ENCODE assay signal across 2 cellular contexts in genomic region chr11:121471167-121471566, GRCh38.
TF ChIP-seq lines count a peak whose summit lies in the region.

No MANE protein-coding gene starts in this region.

TF ChIP-seq in GM23338, 12 proteins besides CTCF, POLR2A, EP300 and RAD21 (continued from another document):
- TF ChIP-seq NANOG (IDR thresholded peaks at IDR 0.05; ENCODE audit: borderline replicate concordance) (no peak), STAT1 (IDR thresholded peaks at IDR 0.05; ENCODE audit: unreplicated experiment) (no peak), EZH2 (IDR thresholded peaks at IDR 0.05; ENCODE audit: low read depth, unreplicated experiment) (no peak), ZNF114 (CRISPR knock-in tag; IDR thresholded peaks at IDR 0.05) (no peak)
- TF ChIP-seq, protein P1, sequence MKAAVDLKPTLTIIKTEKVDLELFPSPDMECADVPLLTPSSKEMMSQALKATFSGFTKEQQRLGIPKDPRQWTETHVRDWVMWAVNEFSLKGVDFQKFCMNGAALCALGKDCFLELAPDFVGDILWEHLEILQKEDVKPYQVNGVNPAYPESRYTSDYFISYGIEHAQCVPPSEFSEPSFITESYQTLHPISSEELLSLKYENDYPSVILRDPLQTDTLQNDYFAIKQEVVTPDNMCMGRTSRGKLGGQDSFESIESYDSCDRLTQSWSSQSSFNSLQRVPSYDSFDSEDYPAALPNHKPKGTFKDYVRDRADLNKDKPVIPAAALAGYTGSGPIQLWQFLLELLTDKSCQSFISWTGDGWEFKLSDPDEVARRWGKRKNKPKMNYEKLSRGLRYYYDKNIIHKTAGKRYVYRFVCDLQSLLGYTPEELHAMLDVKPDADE (IDR thresholded peaks at IDR 0.05), result no peak

TF ChIP-seq in H1, 55 proteins besides CTCF, POLR2A, EP300 and RAD21:
- TF ChIP-seq ATF2 (IDR thresholded peaks at IDR 0.05; ENCODE audit: low read length) (no peak), GTF2F1 (IDR thresholded peaks at IDR 0.05; ENCODE audit: borderline replicate concordance, low read depth, low read length) (no peak), NRF1 (IDR thresholded peaks at IDR 0.05; ENCODE audit: low read depth, low read length) (no peak), SIN3A (conservative IDR thresholded peaks at IDR 0.05 in 1 of 2, IDR thresholded peaks at IDR 0.05 in 1 of 2; ENCODE audit: low read depth in 1 of 2, low read length in 2 of 2) (no peak), SAP30 (IDR thresholded peaks at IDR 0.05; ENCODE audit: insufficient read depth, insufficient replicate concordance, low read length) (no peak), CTBP2 (IDR thresholded peaks at IDR 0.05; ENCODE audit: borderline replicate concordance, insufficient read depth, insufficient read length, low read length) (no peak), TCF12 (IDR thresholded peaks at IDR 0.05; ENCODE audit: low read depth, low read length) (no peak), KDM4A (IDR thresholded peaks at IDR 0.05; ENCODE audit: low read depth, low read length, severe bottlenecking) (no peak), ASH2L (IDR thresholded peaks at IDR 0.05; ENCODE audit: low read length) (no peak), KDM5A (IDR thresholded peaks at IDR 0.05; ENCODE audit: low read length) (no peak), HDAC2 (IDR thresholded peaks at IDR 0.05; ENCODE audit: borderline replicate concordance in 1 of 2, low read depth in 2 of 2, low read length in 2 of 2) (no peak)
